In the genomic region with DNA sequence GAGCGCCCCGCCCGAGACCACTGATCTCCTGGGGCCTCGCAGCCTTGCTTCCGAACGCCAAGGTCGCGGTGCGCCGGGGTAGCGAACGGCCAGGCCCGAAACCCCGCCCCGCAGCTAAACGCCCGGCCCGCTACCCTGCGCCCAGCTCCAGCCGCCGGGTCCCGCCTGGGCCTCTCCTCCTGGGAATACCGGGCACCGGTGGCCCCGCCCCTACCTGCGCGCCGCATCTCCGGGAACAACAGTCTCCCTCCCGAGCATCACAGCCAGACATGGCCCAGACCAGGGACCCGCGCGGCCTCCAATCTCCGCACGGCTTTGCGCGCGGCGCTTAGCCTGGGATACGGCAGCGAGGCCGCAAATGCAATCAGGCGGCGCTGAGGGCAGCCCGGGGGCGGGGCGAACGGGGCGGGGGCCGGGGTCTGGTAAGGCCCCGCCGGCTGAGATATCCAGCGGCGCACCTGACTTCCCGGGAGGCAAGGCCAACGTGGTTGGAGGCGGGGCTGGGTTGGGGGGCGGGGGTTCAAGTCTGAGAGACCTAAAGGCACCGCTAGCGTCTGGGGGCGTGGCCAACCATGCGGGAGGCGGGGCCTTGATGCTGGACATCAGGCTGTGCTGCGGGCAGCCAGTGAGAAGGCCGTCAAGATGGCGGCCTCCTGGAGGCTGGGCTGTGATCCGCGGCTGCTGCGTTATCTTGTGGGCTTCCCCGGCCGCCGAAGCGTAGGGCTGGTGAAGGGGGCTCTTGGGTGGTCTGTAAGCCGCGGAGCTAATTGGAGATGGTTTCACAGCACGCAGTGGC, we compare ENCODE assay signal across 8 cellular contexts.
DNase-seq lines count a peak whose midpoint lies in the region; ATAC-seq and TF ChIP-seq lines count a peak whose summit lies in the region.

A gene with protein sequence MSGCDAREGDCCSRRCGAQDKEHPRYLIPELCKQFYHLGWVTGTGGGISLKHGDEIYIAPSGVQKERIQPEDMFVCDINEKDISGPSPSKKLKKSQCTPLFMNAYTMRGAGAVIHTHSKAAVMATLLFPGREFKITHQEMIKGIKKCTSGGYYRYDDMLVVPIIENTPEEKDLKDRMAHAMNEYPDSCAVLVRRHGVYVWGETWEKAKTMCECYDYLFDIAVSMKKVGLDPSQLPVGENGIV (minus strand): TSS at position 366 of the 796 bp plus-strand sequence. CDS start 95 bp downstream, at position 271.
PDHX (plus strand) TSS at position 605 of the 796 bp plus-strand sequence; CDS start at position 643, 38 bp downstream.

- H3K4me3 Mint-ChIP-seq in activated naive CD4-positive, alpha-beta T cell treated with anti-CD3 and anti-CD28 coated beads, Interleukin-2, amount 50 U/mL, for 24 hours = peak within 1 kb of the TSS; percentile 94

- H3K27ac Mint-ChIP-seq in activated naive CD4-positive, alpha-beta T cell treated with anti-CD3 and anti-CD28 coated beads, Interleukin-2, amount 50 U/mL, for 24 hours = peak within 1 kb of the TSS; percentile 89

- H3K9me3 Mint-ChIP-seq in activated naive CD4-positive, alpha-beta T cell treated with anti-CD3 and anti-CD28 coated beads, Interleukin-2, amount 50 U/mL, for 24 hours = no peaks in the 10 kb centered on the region

- H3K36me3 Mint-ChIP-seq in activated naive CD4-positive, alpha-beta T cell treated with anti-CD3 and anti-CD28 coated beads, Interleukin-2, amount 50 U/mL, for 24 hours = peaks cover 8% of the 10 kb centered on the region

- TF ChIP-seq CTCF in GM10266 (IDR thresholded peaks at IDR 0.05; ENCODE audit: control insufficient read depth, insufficient read depth, low read depth, missing control alignments) = no peak

- H3K27me3 Mint-ChIP-seq in activated naive CD4-positive, alpha-beta T cell treated with anti-CD3 and anti-CD28 coated beads, Interleukin-2, amount 50 U/mL, for 24 hours = no peaks in the 10 kb centered on the region

- peak; percentile 90 for ATAC-seq in HG02623 (IDR thresholded peaks at IDR 0.05; ENCODE audit: unreplicated experiment)
- peak; percentile 95 for ATAC-seq in SK-N-SH treated with all-trans-retinoic acid at 6 μM for 48 hours

- DNase-seq in GM10266 (ENCODE audit: extremely low spot score) (peak; percentile 98), NCI-H1092 treated with DMSO at 0.1 percent for 48 hours (lab: John Stamatoyannopoulos, UW) (peak; percentile 93), globus pallidus (ENCODE audit: low spot score) (peak; percentile 97), nucleus accumbens (lab: John Stamatoyannopoulos, UW) (peak; percentile 60 to 98 (median 94)), superior temporal gyrus (ENCODE audit: extremely low spot score) (peak; percentile 95)

- H3K4me1 Mint-ChIP-seq in activated naive CD4-positive, alpha-beta T cell treated with anti-CD3 and anti-CD28 coated beads, Interleukin-2, amount 50 U/mL, for 24 hours = peaks cover 56% of the 10 kb centered on the region

TF ChIP-seq in SK-N-SH treated with all-trans-retinoic acid at 6 μM for 48 hours, 23 proteins besides CTCF, POLR2A, EP300 and RAD21:
- TF ChIP-seq ZNF565 (CRISPR knock-in tag; conservative IDR thresholded peaks at IDR 0.05; ENCODE audit: low read depth) (no peak), ISL1 (CRISPR knock-in tag; IDR thresholded peaks at IDR 0.05) (no peak), OSR1 (CRISPR knock-in tag; IDR thresholded peaks at IDR 0.05) (no peak), ZFP30 (CRISPR knock-in tag; IDR thresholded peaks at IDR 0.05) (no peak), TCF4 (CRISPR knock-in tag; IDR thresholded peaks at IDR 0.05; ENCODE audit: borderline replicate concordance) (no peak), ZC3H10 (CRISPR knock-in tag; IDR thresholded peaks at IDR 0.05) (no peak), ZFP3 (CRISPR knock-in tag; IDR thresholded peaks at IDR 0.05) (no peak), CSDC2 (CRISPR knock-in tag; IDR thresholded peaks at IDR 0.05) (no peak), ARNTL (CRISPR knock-in tag; IDR thresholded peaks at IDR 0.05; ENCODE audit: borderline replicate concordance, low read depth) (no peak), RARB (CRISPR knock-in tag; IDR thresholded peaks at IDR 0.05) (no peak), CREB5 (CRISPR knock-in tag; IDR thresholded peaks at IDR 0.05; ENCODE audit: low read depth) (no peak), ZNF8 (CRISPR knock-in tag; IDR thresholded peaks at IDR 0.05) (no peak), ESRRG (CRISPR knock-in tag; IDR thresholded peaks at IDR 0.05) (no peak), PPARA (CRISPR knock-in tag; IDR thresholded peaks at IDR 0.05; ENCODE audit: borderline replicate concordance) (no peak), GLIS3 (CRISPR knock-in tag; IDR thresholded peaks at IDR 0.05) (no peak), ZNF70 (CRISPR knock-in tag; IDR thresholded peaks at IDR 0.05) (no peak), CSRNP3 (CRISPR knock-in tag; IDR thresholded peaks at IDR 0.05) (no peak)

Comparison
In these comparisons a context has a peak if more than half of its experiments do, and no peak if none do; other contexts are left out.
1. Peak in every context shown above with its lines: DNase-seq and ATAC-seq.